In genomic region chr13:61935710-61936109, GRCh38 we compare ENCODE assay signal across 1 cellular context.
TF ChIP-seq lines count a peak whose summit lies in the region.

No MANE protein-coding gene starts in this region.

TF ChIP-seq in GM12878, 131 proteins besides CTCF, POLR2A, EP300 and RAD21:
- TF ChIP-seq SKIL (IDR thresholded peaks at IDR 0.05; ENCODE audit: low read depth, poor library complexity, severe bottlenecking) (no peak), MEF2B (IDR thresholded peaks at IDR 0.05; ENCODE audit: partially characterized antibody, poor library complexity, severe bottlenecking) (no peak), KAT2A (conservative IDR thresholded peaks at IDR 0.05; ENCODE audit: control insufficient read depth, low read depth, low read length) (no peak), SPI1 (IDR thresholded peaks at IDR 0.05; ENCODE audit: borderline replicate concordance, insufficient read depth, low read depth, low read length) (peak; percentile 78), TCF3 (IDR thresholded peaks at IDR 0.05; ENCODE audit: borderline replicate concordance, insufficient read depth, low read depth, low read length) (no peak), PAX8 (IDR thresholded peaks at IDR 0.05) (no peak), MYC (IDR thresholded peaks at IDR 0.05; ENCODE audit: insufficient read depth, insufficient read length, insufficient replicate concordance, low read length, severe bottlenecking) (no peak), IKZF1 (conservative IDR thresholded peaks at IDR 0.05) (peak; percentile 39; the same call in 1 of the 2 replicates), CREM (IDR thresholded peaks at IDR 0.05; ENCODE audit: low read depth) (no peak), IKZF2 (IDR thresholded peaks at IDR 0.05) (peak in 1 of 2 experiments; percentile 45; a peak in 1 of 4 replicates), JUNB (IDR thresholded peaks at IDR 0.05) (no peak), PML (IDR thresholded peaks at IDR 0.05; ENCODE audit: low read length) (no peak), HDAC6 (IDR thresholded peaks at IDR 0.05; ENCODE audit: unreplicated experiment) (no peak), POU2F2 (IDR thresholded peaks at IDR 0.05; ENCODE audit: borderline replicate concordance, low read depth, low read length) (no peak), BCL3 (IDR thresholded peaks at IDR 0.05; ENCODE audit: borderline replicate concordance, insufficient read depth, low read depth, low read length, poor library complexity, severe bottlenecking) (no peak), YBX1 (IDR thresholded peaks at IDR 0.05) (no peak), NR2C1 (IDR thresholded peaks at IDR 0.05) (no peak), EED (IDR thresholded peaks at IDR 0.05; ENCODE audit: low read depth) (peak; percentile 38; the same call in 1 of the 2 replicates), ZSCAN29 (IDR thresholded peaks at IDR 0.05) (no peak), ETV6 (conservative IDR thresholded peaks at IDR 0.05 in 1 of 2, IDR thresholded peaks at IDR 0.05 in 1 of 2; ENCODE audit: borderline replicate concordance in 1 of 2, low read depth in 1 of 2) (no peak)
